In genomic region chr7:70426249-70426880, GRCh38 we compare ENCODE assay signal across 14 cellular contexts.
DNase-seq lines count a peak whose midpoint lies in the region; ATAC-seq and TF ChIP-seq lines count a peak whose summit lies in the region.
"Had no signal": no experiment of that assay in that cellular context is flagged by ENCODE, and none has a peak within 500 bp of the region (broad histone marks: within the 10 kb centered on the region; RNA-seq: fewer than 3 reads in every experiment).

No MANE protein-coding gene starts in this region.

- H4K20me1 ChIP-seq in Karpas-422 (ENCODE audit: insufficient read depth, low read depth, low read length), result no peaks in the 10 kb centered on the region

- CTCF ChIA-PET in T-cell (lab: Charles Lee), result no interaction called here

- POLR2A ChIA-PET in T-cell (lab: Charles Lee), result no interaction called here

- no peaks in the 10 kb centered on the region for H3K36me3 ChIP-seq in Karpas-422 (ENCODE audit: insufficient read depth, low read length)

- H3K4me3 Mint-ChIP-seq in memory B cell (peak overlapping the region; percentile 50), natural killer cell (no peak overlapping the region), T-cell (no peak overlapping the region)

- peak overlapping the region; percentile 62 for H3K9ac ChIP-seq in Karpas-422 (ENCODE audit: low read length)

- no peak for TF ChIP-seq CTCF in natural killer cell (IDR thresholded peaks at IDR 0.05)

- H3K4me3 ChIP-seq in Karpas-422 (ENCODE audit: low read length), result peak overlapping the region; percentile 41
- H3K4me3 ChIP-seq: hepatocyte, SK-N-MC had no signal

- no peaks in the 10 kb centered on the region for H3K27me3 ChIP-seq in Karpas-422 (ENCODE audit: low read length)
- H3K27me3 ChIP-seq: hepatocyte had no signal

- intact Hi-C loops in natural killer cell (cut with micrococcal nuclease), result no loop called here

- no peaks in the 10 kb centered on the region for H3K9me3 ChIP-seq in Karpas-422 (ENCODE audit: low read length)

- H3K4me1 Mint-ChIP-seq in memory B cell (peaks cover 9% of the 10 kb centered on the region), natural killer cell (no peaks in the 10 kb centered on the region), T-cell (no peaks in the 10 kb centered on the region)

- peaks cover 63% of the 10 kb centered on the region for H3K4me1 ChIP-seq in Karpas-422 (ENCODE audit: low read length)

- H2AFZ ChIP-seq in Karpas-422 (ENCODE audit: low read length), result no peak overlapping the region
- H2AFZ ChIP-seq: hepatocyte had no signal

- H3K36me3 Mint-ChIP-seq in memory B cell (peaks cover 3% of the 10 kb centered on the region), natural killer cell (no peaks in the 10 kb centered on the region), T-cell (no peaks in the 10 kb centered on the region)

- H3K27ac Mint-ChIP-seq in memory B cell (peak overlapping the region; percentile 14), natural killer cell (no peak overlapping the region), T-cell (no peak overlapping the region)

- H3K9me3 Mint-ChIP-seq in memory B cell (no peaks in the 10 kb centered on the region), natural killer cell (no peaks in the 10 kb centered on the region), T-cell (no peaks in the 10 kb centered on the region)

- H3K27me3 Mint-ChIP-seq in memory B cell (no peaks in the 10 kb centered on the region), natural killer cell (ENCODE audit: low read depth in 2 of 2) (no peaks in the 10 kb centered on the region), T-cell (peaks cover 0 to 3% of the 10 kb centered on the region in 2 donors)

- H3K79me2 ChIP-seq in Karpas-422 (ENCODE audit: low read length), result no peaks in the 10 kb centered on the region
- H3K79me2 ChIP-seq: hepatocyte had no signal

- DNase-seq in Karpas-422 (peak; percentile 93), memory B cell (ENCODE audit: low spot score in 2 of 2) (no peak), natural killer cell (no peak), T-cell (no peak)
- DNase-seq: activated CD8-positive, alpha-beta memory T cell treated with anti-CD3 and anti-CD28 coated beads for 24 hours; effector CD8-positive, alpha-beta T cell; kidney; substantia nigra had no signal

- H3K27ac ChIP-seq in Karpas-422 (ENCODE audit: low read length), result peak overlapping the region; percentile 99
- H3K27ac ChIP-seq: hepatocyte, SK-N-MC had no signal

- H3K9me2 ChIP-seq in Karpas-422 (replicated peaks; ENCODE audit: insufficient read depth, low read length), result no peaks in the 10 kb centered on the region

- peak overlapping the region; percentile 67 for H3K4me2 ChIP-seq in Karpas-422 (ENCODE audit: low read depth, low read length, poor library complexity, severe bottlenecking)
- H3K4me2 ChIP-seq: hepatocyte had no signal

- ATAC-seq in GM18508 (IDR thresholded peaks at IDR 0.05; ENCODE audit: insufficient read depth, unreplicated experiment), result peak; percentile 70
- peak; percentile 69 for ATAC-seq in GM21447 (IDR thresholded peaks at IDR 0.05; ENCODE audit: unreplicated experiment)
- peak; percentile 38 for ATAC-seq in memory B cell (ENCODE audit: low read depth)
- no peak for ATAC-seq in natural killer cell
- no peak for ATAC-seq in T-cell (replicated peaks in 1 of 4)
- ATAC-seq in HG02970 (IDR thresholded peaks at IDR 0.05; ENCODE audit: low FRiP score, unreplicated experiment), result no peak
- no peak for ATAC-seq in HG02973 (IDR thresholded peaks at IDR 0.05; ENCODE audit: unreplicated experiment)

Comparison
In these comparisons a context has a peak if more than half of its experiments do, and no peak if none do; other contexts are left out.
1. ATAC-seq: peak in GM18508 (single experiment), GM21447 (single experiment) and memory B cell (single experiment); none in natural killer cell (0 of 3), T-cell (0 of 4), HG02970 (single experiment) and HG02973 (single experiment).